33 cellular contexts compared by ENCODE assay signal in the genomic region with DNA sequence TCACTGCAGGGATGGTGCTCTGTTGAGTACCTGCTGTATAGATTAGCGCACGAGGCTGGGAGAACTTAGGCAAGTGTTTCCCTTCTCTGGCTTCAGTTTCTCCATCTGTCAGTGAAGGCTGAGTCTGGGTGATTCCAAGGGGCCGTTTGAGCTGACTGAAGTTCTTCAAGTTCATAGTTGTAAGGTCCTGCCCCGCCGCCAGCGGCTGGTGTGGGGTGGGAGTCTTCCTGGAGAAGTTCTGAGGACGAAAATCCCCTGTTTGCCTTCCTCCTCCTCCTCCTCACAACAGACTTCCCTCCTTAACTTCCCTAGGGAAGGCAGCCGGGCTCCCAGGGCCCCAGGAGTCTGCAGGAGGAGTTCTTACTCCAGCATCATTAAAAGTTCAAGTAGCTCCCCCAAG. TPM values are rescaled to one million over a fixed set of nuclear protein-coding genes. Genes with fewer than 3 reads are reported as not detected.
DNase-seq lines count a peak whose midpoint lies in the region; ATAC-seq, FAIRE-seq and TF ChIP-seq lines count a peak whose summit lies in the region.
"Had no signal": no experiment of that assay in that cellular context is flagged by ENCODE, and none has a peak within 500 bp of the region (broad histone marks: within the 10 kb centered on the region; RNA-seq: fewer than 3 reads in every experiment).

No MANE protein-coding gene starts in this region.

- no TSS peak for BruUV-seq in endothelial cell of umbilical vein (replicated peaks; lab: Mats Ljungman, UMichigan)

- intact Hi-C loops in cardiac septum (cut with DNase I) = no loop called here
- intact Hi-C loops in endothelial cell of umbilical vein (cut with micrococcal nuclease) = loop anchor here (2.0 kb wide), 1 partner anchor 14 kb away; no protein-coding TSS in a partner anchor
- intact Hi-C loops in prostate gland (cut with DNase I) = loop anchor here (5.0 kb wide), 1 partner anchor 108 kb away; no protein-coding TSS in a partner anchor
- intact Hi-C loops in uterus (cut with DNase I; ENCODE audit: low total_unique reads) = loop anchor here (5.0 kb wide), 1 partner anchor 43 kb away; no protein-coding TSS in a partner anchor
- intact Hi-C loops in body of pancreas (cut with DNase I) = loop anchor here (10.0 kb wide), 1 partner anchor 120 kb away; no protein-coding TSS in a partner anchor

- no peaks in the 10 kb centered on the region for H3K9me1 ChIP-seq in endothelial cell of umbilical vein (replicated peaks; ENCODE audit: control insufficient read depth, extremely low read depth, insufficient read depth, low read length)

- no peak overlapping the region for H3K27ac Mint-ChIP-seq in stimulated activated naive B cell treated with anti-CD40 and anti-IgM and Interleukin-4, amounts not matched to agents 10 μg/mL and 1 μg/mL and 100 μg/mL, for 72 hours
- H3K27ac Mint-ChIP-seq: activated naive CD8-positive, alpha-beta T cell treated with anti-CD3 and anti-CD28 coated beads, Interleukin-2, amount 10 ng/mL, durations not matched to agents 7 days and 5 days; IgD-negative memory B cell; T-helper 2 cell treated with Interferon-gamma antibody and Interleukin-4, amounts not matched to agents 5 μg/mL and 100 μg/mL, for 36 hours; WTC11 had no signal

- CTCF ChIA-PET in endothelial cell of umbilical vein (lab: Charles Lee) = interaction anchor here (0.6 to 6.0 kb wide), 5 partner anchors 9 to 118 kb away, joined by 4 to 103 read pairs (median 22); no protein-coding TSS in a partner anchor

- no peak for ATAC-seq in stimulated activated naive B cell treated with anti-CD40 and anti-IgM and Interleukin-4, amounts not matched to agents 10 μg/mL and 1 μg/mL and 100 μg/mL, for 72 hours (replicated peaks)
- no peak for ATAC-seq in HG03432 (IDR thresholded peaks at IDR 0.05; ENCODE audit: unreplicated experiment)
- no peak for ATAC-seq in body of pancreas
- ATAC-seq: stimulated activated naive CD8-positive, alpha-beta T cell treated with anti-CD3 and anti-CD28 coated beads, Interleukin-15, Interleukin-2, amounts not matched to agents 100 U/mL and 50 U/mL, for 24 hours; WTC11 had no signal

- DNase-seq in right atrium auricular region (ENCODE audit: low spot score) = no peak
- no peak for DNase-seq in cardiac septum (ENCODE audit: low spot score)
- DNase-seq in endothelial cell of umbilical vein (ENCODE audit: low read depth, low spot score) = no peak
- DNase-seq in prostate gland (ENCODE audit: low spot score) = no peak
- DNase-seq in uterus = no peak
- no peak for DNase-seq in stimulated activated naive B cell treated with anti-CD40 and anti-IgM and Interleukin-4, amounts not matched to agents 10 μg/mL and 1 μg/mL and 100 μg/mL, for 72 hours
- no peak for DNase-seq in body of pancreas
- DNase-seq: ACHN; activated CD4-positive, alpha-beta T cell treated with anti-CD3 and anti-CD28 coated beads, Interleukin-2, amount 50 U/mL, for 4 hours; activated CD8-positive, alpha-beta memory T cell treated with anti-CD3 and anti-CD28 coated beads, Interleukin-2, amount 50 U/mL, for 48 hours; activated effector memory CD4-positive, alpha-beta T cell treated with Interleukin-2 at 50 U/mL for 16 hours; activated naive CD8-positive, alpha-beta T cell treated with anti-CD3 and anti-CD28 coated beads, Interleukin-2, amount 10 ng/mL, durations not matched to agents 7 days and 5 days; Caco-2; head of caudate nucleus; NCI-H1417 treated with DMSO at 0.1 percent for 48 hours; NCI-H2107; NK-92 treated with Interleukin-12 subunit alpha and Interleukin-12 subunit beta, amount 100 ng/mL, for 24 hours; Peyer's patch; stimulated activated CD4-positive, alpha-beta T cell treated with anti-CD3 and anti-CD28 coated beads, Interleukin-2, amount 100 ng/mL, for 48 hours; stimulated activated naive CD8-positive, alpha-beta T cell treated with anti-CD3 and anti-CD28 coated beads, Interleukin-15, Interleukin-2, amounts not matched to agents 100 U/mL and 50 U/mL, for 24 hours had no signal

- H3K27me3 ChIP-seq in right atrium auricular region (no peaks in the 10 kb centered on the region), endothelial cell of umbilical vein (ENCODE audit: control insufficient read depth in 2 of 2, insufficient read depth in 2 of 2, low read length in 2 of 2) (no peaks in the 10 kb centered on the region), prostate gland (replicated peaks; ENCODE audit: insufficient read depth) (no peaks in the 10 kb centered on the region), uterus (no peaks in the 10 kb centered on the region), body of pancreas (no peaks in the 10 kb centered on the region)
- H3K27me3 ChIP-seq: BLaER1, Peyer's patch had no signal

- peaks cover 6% of the 10 kb centered on the region for H3K79me2 ChIP-seq in endothelial cell of umbilical vein (ENCODE audit: control insufficient read depth, insufficient read depth, low read length)

- peak; percentile 47 for FAIRE-seq in endothelial cell of umbilical vein (lab: Jason Lieb, UNC)
- FAIRE-seq: colon, H54 had no signal

- H3K36me3 ChIP-seq in right atrium auricular region (no peaks in the 10 kb centered on the region), endothelial cell of umbilical vein (ENCODE audit: control insufficient read depth in 2 of 2, extremely low read depth in 1 of 2, insufficient read depth in 2 of 2, low read length in 2 of 2) (no peaks in the 10 kb centered on the region), prostate gland (no peaks in the 10 kb centered on the region), uterus (no peaks in the 10 kb centered on the region), body of pancreas (replicated peaks in 1 of 2; ENCODE audit: insufficient read depth in 1 of 2, low read depth in 2 of 2) (no peaks in the 10 kb centered on the region)
- H3K36me3 ChIP-seq: BLaER1, Peyer's patch had no signal

- TF ChIP-seq CTCF in right atrium auricular region (IDR thresholded peaks at IDR 0.05) = no peak
- TF ChIP-seq CTCF in endothelial cell of umbilical vein (IDR thresholded peaks at IDR 0.05; ENCODE audit: extremely low read depth in 1 of 2, insufficient read depth in 1 of 2, low read depth in 1 of 2, low read length in 2 of 2) = no peak
- TF ChIP-seq CTCF in prostate gland (IDR thresholded peaks at IDR 0.05) = no peak
- no peak for TF ChIP-seq CTCF in uterus (IDR thresholded peaks at IDR 0.05)
- no peak for TF ChIP-seq CTCF in body of pancreas (IDR thresholded peaks at IDR 0.05)

- H3K36me3 Mint-ChIP-seq in stimulated activated naive B cell treated with anti-CD40 and anti-IgM and Interleukin-4, amounts not matched to agents 10 μg/mL and 1 μg/mL and 100 μg/mL, for 72 hours = no peaks in the 10 kb centered on the region
- H3K36me3 Mint-ChIP-seq: activated naive CD8-positive, alpha-beta T cell treated with anti-CD3 and anti-CD28 coated beads, Interleukin-2, amount 10 ng/mL, durations not matched to agents 7 days and 5 days; IgD-negative memory B cell; WTC11 had no signal

- POLR2A ChIA-PET in endothelial cell of umbilical vein (lab: Charles Lee) = interaction anchor here (0.6 kb wide), 1 partner anchor 56 kb away, joined by 6 read pairs; no protein-coding TSS in a partner anchor

- peaks cover 29 to 47% of the 10 kb centered on the region in 2 donors for H3K27me3 Mint-ChIP-seq in stimulated activated naive B cell treated with anti-CD40 and anti-IgM and Interleukin-4, amounts not matched to agents 10 μg/mL and 1 μg/mL and 100 μg/mL, for 72 hours

- H3K9ac ChIP-seq in endothelial cell of umbilical vein (replicated peaks; ENCODE audit: extremely low read depth, insufficient read depth, low read length) = no peak overlapping the region
- H3K9ac ChIP-seq: BLaER1 had no signal

- H3K4me1 Mint-ChIP-seq in stimulated activated naive B cell treated with anti-CD40 and anti-IgM and Interleukin-4, amounts not matched to agents 10 μg/mL and 1 μg/mL and 100 μg/mL, for 72 hours = peaks cover 5 to 12% of the 10 kb centered on the region in 2 donors
- H3K4me1 Mint-ChIP-seq: IgD-negative memory B cell had no signal

- no peaks in the 10 kb centered on the region for H3K9me3 Mint-ChIP-seq in stimulated activated naive B cell treated with anti-CD40 and anti-IgM and Interleukin-4, amounts not matched to agents 10 μg/mL and 1 μg/mL and 100 μg/mL, for 72 hours
- H3K9me3 Mint-ChIP-seq: activated naive CD8-positive, alpha-beta T cell treated with anti-CD3 and anti-CD28 coated beads, Interleukin-2, amount 10 ng/mL, durations not matched to agents 7 days and 5 days; IgD-negative memory B cell; T-helper 2 cell treated with Interferon-gamma antibody and Interleukin-4, amounts not matched to agents 5 μg/mL and 100 μg/mL, for 36 hours; WTC11 had no signal

- no peak for TF ChIP-seq POLR2A in endothelial cell of umbilical vein (IDR thresholded peaks at IDR 0.05; ENCODE audit: low read depth, low read length)
- no peak for TF ChIP-seq POLR2A in prostate gland (IDR thresholded peaks at IDR 0.05)
- TF ChIP-seq POLR2A in uterus (IDR thresholded peaks at IDR 0.05) = no peak
- TF ChIP-seq POLR2A in body of pancreas (IDR thresholded peaks at IDR 0.05) = no peak

- H3K4me2 ChIP-seq in endothelial cell of umbilical vein (ENCODE audit: insufficient read depth, low read length) = no peak overlapping the region
- H3K4me2 ChIP-seq: BLaER1 had no signal

- H3K4me1 ChIP-seq in right atrium auricular region (peaks cover 0 to 56% of the 10 kb centered on the region in 2 donors), endothelial cell of umbilical vein (ENCODE audit: control insufficient read depth, extremely low read depth, insufficient read depth, low read length) (peaks cover 47% of the 10 kb centered on the region), prostate gland (replicated peaks) (peaks cover 45% of the 10 kb centered on the region), uterus (peaks cover 28 to 32% of the 10 kb centered on the region in 2 donors), body of pancreas (peaks cover 50% of the 10 kb centered on the region)

- no peak overlapping the region for H3K4me3 Mint-ChIP-seq in stimulated activated naive B cell treated with anti-CD40 and anti-IgM and Interleukin-4, amounts not matched to agents 10 μg/mL and 1 μg/mL and 100 μg/mL, for 72 hours
- H3K4me3 Mint-ChIP-seq: activated naive CD8-positive, alpha-beta T cell treated with anti-CD3 and anti-CD28 coated beads, Interleukin-2, amount 10 ng/mL, durations not matched to agents 7 days and 5 days; IgD-negative memory B cell; T-helper 2 cell treated with Interferon-gamma antibody and Interleukin-4, amounts not matched to agents 5 μg/mL and 100 μg/mL, for 36 hours; WTC11 had no signal

- peak overlapping the region; percentile 88 to 96 for H3K27ac ChIP-seq in right atrium auricular region
- no peak overlapping the region for H3K27ac ChIP-seq in endothelial cell of umbilical vein (ENCODE audit: insufficient read depth, low read depth, low read length)
- H3K27ac ChIP-seq in prostate gland = peak overlapping the region; percentile 79 to 81
- H3K27ac ChIP-seq in uterus = peak overlapping the region; percentile 94 to 95
- no peak overlapping the region for H3K27ac ChIP-seq in body of pancreas
- H3K27ac ChIP-seq: BLaER1, SK-N-MC had no signal

- dilution Hi-C loops in endothelial cell of umbilical vein (cut with MboI; ENCODE audit: extremely low pct_ligation_motif_present, low sequenced_read_pairs) = no loop called here

- H4K20me1 ChIP-seq in endothelial cell of umbilical vein (replicated peaks; ENCODE audit: control insufficient read depth, extremely low read depth, insufficient read depth, low read length) = no peaks in the 10 kb centered on the region
- H4K20me1 ChIP-seq: BLaER1 had no signal

- H2AFZ ChIP-seq in endothelial cell of umbilical vein (ENCODE audit: low read depth, low read length) = no peak overlapping the region

- H3K9me3 ChIP-seq in right atrium auricular region (no peaks in the 10 kb centered on the region), endothelial cell of umbilical vein (replicated peaks; ENCODE audit: control insufficient read depth, insufficient read depth, low read length) (no peaks in the 10 kb centered on the region), prostate gland (no peaks in the 10 kb centered on the region), uterus (no peaks in the 10 kb centered on the region), body of pancreas (no peaks in the 10 kb centered on the region)
- H3K9me3 ChIP-seq: BLaER1, Caco-2, Peyer's patch had no signal

- no peak overlapping the region for H3K4me3 ChIP-seq in right atrium auricular region
- no peak overlapping the region for H3K4me3 ChIP-seq in endothelial cell of umbilical vein (replicated peaks in 1 of 3; ENCODE audit: insufficient read depth in 1 of 3, low read depth in 1 of 3, low read length in 3 of 3)
- H3K4me3 ChIP-seq in prostate gland = no peak overlapping the region
- no peak overlapping the region for H3K4me3 ChIP-seq in uterus
- H3K4me3 ChIP-seq in body of pancreas = no peak overlapping the region
- H3K4me3 ChIP-seq: BLaER1, Peyer's patch, SK-N-MC had no signal

- 79% methylated on average over 8 of the region's 8 CpGs for WGBS in prostate gland
- 59 to 61% methylated on average over 7 to 8 of the region's 8 CpGs for WGBS in body of pancreas, 2 donors

RNA-seq across cellular contexts. Expression of a gene that starts 1.7 kb away (rescaled TPM):
- total RNA-seq in right atrium auricular region = 10 to 100 TPM in 1 of 2 donors, 1 to 10 TPM in 1; 4.9 to 12.5 TPM
- 1.5 TPM for total RNA-seq in cardiac septum
- 1.2 and 5.2 TPM in 2 replicates for total RNA-seq in endothelial cell of umbilical vein
- polyA plus RNA-seq in endothelial cell of umbilical vein = 7.0 and 9.9 TPM in 2 replicates
- polyA plus RNA-seq in endothelial cell of umbilical vein (2011; cell fraction: cytosol; rRNA removed) = 6.2 and 7.1 TPM in 2 replicates
- 2.4 and 2.9 TPM in 2 replicates for polyA plus RNA-seq in endothelial cell of umbilical vein (2011; cell fraction: nucleus; rRNA removed)
- 3.2 and 3.4 TPM in 2 replicates for polyA plus RNA-seq in endothelial cell of umbilical vein (2012)
- 0.51 and 2.2 TPM in 2 replicates for polyA minus RNA-seq in endothelial cell of umbilical vein
- polyA minus RNA-seq in endothelial cell of umbilical vein (2011; cell fraction: cytosol; rRNA and poly(A)+ RNA removed) = not detected
- 0.48 and 0.82 TPM in 2 replicates for polyA minus RNA-seq in endothelial cell of umbilical vein (2011; cell fraction: nucleus; rRNA and poly(A)+ RNA removed)
- 1 to 10 TPM; 1.3 to 1.5 TPM for total RNA-seq in prostate gland
- 10 to 100 TPM in 1 of 4 donors, 1 to 10 TPM in 1, under 1 TPM in 1, not detected in 1; 0.59 to 10.1 (median 1.4) TPM for total RNA-seq in uterus
- total RNA-seq in body of pancreas = 1 to 10 TPM in 1 of 2 donors, under 1 TPM in 1; 0.99 to 3.4 TPM
- total RNA-seq: activated naive CD8-positive, alpha-beta T cell treated with anti-CD3 and anti-CD28 coated beads, Interleukin-2, amount 10 ng/mL, durations not matched to agents 7 days and 5 days; Caco-2; mononuclear cell; WTC11 had no signal
- polyA plus RNA-seq: IgD-negative memory B cell, neural cell had no signal

RNA-seq across cellular contexts. Expression of a gene that starts 5.0 kb away (rescaled TPM):
- 1 to 10 TPM; 3.8 to 6.3 TPM for total RNA-seq in right atrium auricular region
- total RNA-seq in cardiac septum = 4.0 TPM
- 13.0 and 24.8 TPM in 2 replicates for total RNA-seq in endothelial cell of umbilical vein
- polyA plus RNA-seq in endothelial cell of umbilical vein = 20.8 and 23.0 TPM in 2 replicates
- 15.2 and 16.0 TPM in 2 replicates for polyA plus RNA-seq in endothelial cell of umbilical vein (2011; cell fraction: cytosol; rRNA removed)
- 10.6 and 11.8 TPM in 2 replicates for polyA plus RNA-seq in endothelial cell of umbilical vein (2011; cell fraction: nucleus; rRNA removed)
- 14.3 and 25.3 TPM in 2 replicates for polyA plus RNA-seq in endothelial cell of umbilical vein (2012)
- 19.9 and 21.2 TPM in 2 replicates for polyA minus RNA-seq in endothelial cell of umbilical vein
- not detected for polyA minus RNA-seq in endothelial cell of umbilical vein (2011; cell fraction: cytosol; rRNA and poly(A)+ RNA removed)
- 12.7 and 15.8 TPM in 2 replicates for polyA minus RNA-seq in endothelial cell of umbilical vein (2011; cell fraction: nucleus; rRNA and poly(A)+ RNA removed)
- total RNA-seq in prostate gland = 10 to 100 TPM in 1 of 2 donors, under 1 TPM in 1; 0.64 to 31.4 TPM
- 10 to 100 TPM in 1 of 4 donors, 1 to 10 TPM in 1, under 1 TPM in 2; 0.29 to 11.7 (median 2.3) TPM for total RNA-seq in uterus
- 1 to 10 TPM in 1 of 2 donors, under 1 TPM in 1; 0.78 to 7.3 TPM for total RNA-seq in body of pancreas
- total RNA-seq: activated naive CD8-positive, alpha-beta T cell treated with anti-CD3 and anti-CD28 coated beads, Interleukin-2, amount 10 ng/mL, durations not matched to agents 7 days and 5 days; Caco-2; M059J; mononuclear cell; NCI-H460; urinary bladder had no signal
- polyA plus RNA-seq: IgD-negative memory B cell had no signal

RNA-seq across cellular contexts. Expression of a gene that starts 34.1 kb away (rescaled TPM):
- not detected for total RNA-seq in right atrium auricular region
- not detected for total RNA-seq in cardiac septum
- total RNA-seq in endothelial cell of umbilical vein = not detected in 2 replicates
- not detected in 2 replicates for polyA plus RNA-seq in endothelial cell of umbilical vein
- polyA plus RNA-seq in endothelial cell of umbilical vein (2011; cell fraction: cytosol; rRNA removed) = not detected in 2 replicates
- not detected in 2 replicates for polyA plus RNA-seq in endothelial cell of umbilical vein (2011; cell fraction: nucleus; rRNA removed)
- polyA plus RNA-seq in endothelial cell of umbilical vein (2012) = not detected in 2 replicates
- not detected in 2 replicates for polyA minus RNA-seq in endothelial cell of umbilical vein
- not detected for polyA minus RNA-seq in endothelial cell of umbilical vein (2011; cell fraction: cytosol; rRNA and poly(A)+ RNA removed)
- not detected in 2 replicates for polyA minus RNA-seq in endothelial cell of umbilical vein (2011; cell fraction: nucleus; rRNA and poly(A)+ RNA removed)
- not detected for total RNA-seq in prostate gland
- total RNA-seq in uterus = not detected
- total RNA-seq in body of pancreas = not detected
- total RNA-seq: activated naive CD8-positive, alpha-beta T cell treated with anti-CD3 and anti-CD28 coated beads, Interleukin-2, amount 10 ng/mL, durations not matched to agents 7 days and 5 days; Caco-2; M059J; mononuclear cell; NCI-H460; Peyer's patch; urinary bladder; WTC11 had no signal
- polyA plus RNA-seq: IgD-negative memory B cell, neural cell, urinary bladder had no signal

RNA-seq across cellular contexts. Expression of a gene that starts 53.6 kb away (rescaled TPM):
- total RNA-seq in right atrium auricular region (not detected), cardiac septum (not detected), endothelial cell of umbilical vein (not detected in 2 replicates), prostate gland (not detected), uterus (not detected), body of pancreas (not detected)
- not detected in 2 replicates for polyA plus RNA-seq in endothelial cell of umbilical vein
- not detected in 2 replicates for polyA plus RNA-seq in endothelial cell of umbilical vein (2011; cell fraction: cytosol; rRNA removed)
- not detected in 2 replicates for polyA plus RNA-seq in endothelial cell of umbilical vein (2011; cell fraction: nucleus; rRNA removed)
- not detected in 2 replicates for polyA plus RNA-seq in endothelial cell of umbilical vein (2012)
- polyA minus RNA-seq in endothelial cell of umbilical vein = not detected in 2 replicates
- not detected for polyA minus RNA-seq in endothelial cell of umbilical vein (2011; cell fraction: cytosol; rRNA and poly(A)+ RNA removed)
- not detected in 2 replicates for polyA minus RNA-seq in endothelial cell of umbilical vein (2011; cell fraction: nucleus; rRNA and poly(A)+ RNA removed)
- total RNA-seq: activated naive CD8-positive, alpha-beta T cell treated with anti-CD3 and anti-CD28 coated beads, Interleukin-2, amount 10 ng/mL, durations not matched to agents 7 days and 5 days; Caco-2; M059J; mononuclear cell; NCI-H460; Peyer's patch; urinary bladder; WTC11 had no signal
- polyA plus RNA-seq: IgD-negative memory B cell, neural cell, urinary bladder had no signal

Comparison
In these comparisons a context has a peak if more than half of its experiments do, and no peak if none do; other contexts are left out.
1. H3K27ac ChIP-seq: peak in right atrium auricular region (2 of 2), prostate gland (2 of 2) and uterus (2 of 2); none in endothelial cell of umbilical vein (single experiment) and body of pancreas (0 of 4).